6 cellular contexts compared by ENCODE assay signal in genomic region chr16:84420556-84420955, GRCh38. TPM values are rescaled to one million over a fixed set of nuclear protein-coding genes. Genes with fewer than 3 reads are reported as not detected.
"Had no signal": no experiment of that assay in that cellular context is flagged by ENCODE, and none has a peak within 500 bp of the region (broad histone marks: within the 10 kb centered on the region; RNA-seq: fewer than 3 reads in every experiment).

No MANE protein-coding gene starts in this region.

RNA-seq across cellular contexts. Expression of gene ATP2C2, which starts 52.2 kb away (rescaled TPM):
- total RNA-seq: dermis blood vessel endothelial cell; natural killer cell treated with Interleukin-12 subunit alpha and Interleukin-12 subunit beta and Interleukin-15 and Interleukin-18, amount 100 ng/mL, for 72 hours; right atrium auricular region; subcutaneous adipose tissue; tibial nerve had no signal
- polyA plus RNA-seq: immature natural killer cell had no signal
